20 cellular contexts compared by ENCODE assay signal in the genomic region with DNA sequence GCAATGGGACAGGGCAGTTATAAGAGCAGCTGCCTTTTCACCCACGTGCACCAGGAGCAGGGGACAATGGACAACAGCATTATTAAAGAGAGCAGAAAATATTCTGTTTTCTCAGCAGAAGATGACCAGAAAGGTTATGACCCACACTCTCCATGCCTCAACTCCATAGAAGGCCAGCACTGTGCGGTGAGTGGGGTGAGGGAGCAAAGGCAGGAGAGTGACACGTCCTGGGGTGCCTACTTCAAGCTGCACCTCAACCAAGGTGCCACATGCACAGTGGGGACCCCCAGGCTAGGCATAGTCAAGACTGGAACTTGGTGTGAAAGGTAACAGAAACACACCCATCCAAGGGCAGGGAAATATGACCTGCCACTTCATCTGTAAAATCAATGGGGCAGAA.
"Had no signal": no experiment of that assay in that cellular context is flagged by ENCODE, and none has a peak within 500 bp of the region (broad histone marks: within the 10 kb centered on the region; RNA-seq: fewer than 3 reads in every experiment).

No MANE protein-coding gene starts in this region.

- H3K79me2 ChIP-seq: hepatocyte had no signal

- H3K4me1 ChIP-seq: colonic mucosa, prostate gland, right lobe of liver, stomach, transverse colon had no signal

- H3K4me2 ChIP-seq: hepatocyte had no signal

- DNase-seq: colonic mucosa; dermis blood vessel endothelial cell; erythroblast; foreskin melanocyte; mammary epithelial cell; mucosa of descending colon; retina; stimulated activated CD4-positive, alpha-beta T cell treated with anti-CD3 and anti-CD28 coated beads, Interleukin-4, amount 100 ng/mL, for 1 hour; stimulated activated naive CD4-positive, alpha-beta T cell; stomach; substantia nigra; transverse colon had no signal

- H3K9me3 ChIP-seq: colonic mucosa, mucosa of descending colon, pancreas, prostate gland, right lobe of liver, stomach, thoracic aorta, transverse colon had no signal

- H3K27me3 Mint-ChIP-seq: naive thymus-derived CD8-positive, alpha-beta T cell had no signal

- ATAC-seq: left colon; mucosa of descending colon; naive thymus-derived CD8-positive, alpha-beta T cell; right lobe of liver had no signal

- H3K4me1 Mint-ChIP-seq: neural crest cell had no signal

- H3K36me3 ChIP-seq: colonic mucosa, pancreas had no signal

- H3K27ac ChIP-seq: colonic mucosa, hepatocyte, prostate gland, right lobe of liver, stomach, thoracic aorta, transverse colon had no signal

- H3K4me3 ChIP-seq: colonic mucosa, hepatocyte, mucosa of descending colon, pancreas, prostate gland, right lobe of liver, stomach, thoracic aorta, transverse colon had no signal

- H3K4me3 Mint-ChIP-seq: naive thymus-derived CD8-positive, alpha-beta T cell; neural crest cell had no signal

- H3K9me3 Mint-ChIP-seq: naive thymus-derived CD8-positive, alpha-beta T cell; neural crest cell had no signal

- H2AFZ ChIP-seq: hepatocyte had no signal

- H3K27me3 ChIP-seq: colonic mucosa, hepatocyte, pancreas, right lobe of liver, stomach, transverse colon had no signal
